In the genomic region with DNA sequence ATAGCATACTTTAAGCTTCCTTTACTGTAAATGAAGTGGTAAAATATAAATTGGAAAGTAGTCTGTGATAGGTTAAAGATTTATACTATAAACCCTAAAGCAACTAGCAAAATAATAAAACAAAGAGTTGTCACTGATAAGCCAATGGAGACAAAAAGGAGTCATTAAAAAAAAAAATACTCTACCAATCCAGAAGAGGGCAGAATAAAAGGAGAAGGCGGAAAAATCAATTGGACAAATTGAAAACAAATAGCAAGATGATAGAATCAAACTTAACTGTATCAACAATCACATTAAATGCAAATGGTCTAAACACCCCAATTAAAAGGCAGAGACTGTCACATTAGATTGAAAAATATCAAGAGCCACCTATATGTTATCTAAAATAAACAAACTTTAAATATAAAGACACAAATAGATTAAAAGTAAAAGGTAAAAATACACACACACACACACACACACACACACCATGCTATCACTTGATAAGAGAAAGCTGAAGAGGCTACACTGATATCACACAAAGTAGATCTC, we compare ENCODE assay signal across 1 cellular context.
TF ChIP-seq lines count a peak whose summit lies in the region.

No MANE protein-coding gene starts in this region.

TF ChIP-seq in HCT116, 20 proteins besides CTCF, POLR2A, EP300 and RAD21 (continued from another document):
- no peak for TF ChIP-seq ZNF274 (IDR thresholded peaks at IDR 0.05; ENCODE audit: low read depth, low read length)
- TF ChIP-seq, protein P1, sequence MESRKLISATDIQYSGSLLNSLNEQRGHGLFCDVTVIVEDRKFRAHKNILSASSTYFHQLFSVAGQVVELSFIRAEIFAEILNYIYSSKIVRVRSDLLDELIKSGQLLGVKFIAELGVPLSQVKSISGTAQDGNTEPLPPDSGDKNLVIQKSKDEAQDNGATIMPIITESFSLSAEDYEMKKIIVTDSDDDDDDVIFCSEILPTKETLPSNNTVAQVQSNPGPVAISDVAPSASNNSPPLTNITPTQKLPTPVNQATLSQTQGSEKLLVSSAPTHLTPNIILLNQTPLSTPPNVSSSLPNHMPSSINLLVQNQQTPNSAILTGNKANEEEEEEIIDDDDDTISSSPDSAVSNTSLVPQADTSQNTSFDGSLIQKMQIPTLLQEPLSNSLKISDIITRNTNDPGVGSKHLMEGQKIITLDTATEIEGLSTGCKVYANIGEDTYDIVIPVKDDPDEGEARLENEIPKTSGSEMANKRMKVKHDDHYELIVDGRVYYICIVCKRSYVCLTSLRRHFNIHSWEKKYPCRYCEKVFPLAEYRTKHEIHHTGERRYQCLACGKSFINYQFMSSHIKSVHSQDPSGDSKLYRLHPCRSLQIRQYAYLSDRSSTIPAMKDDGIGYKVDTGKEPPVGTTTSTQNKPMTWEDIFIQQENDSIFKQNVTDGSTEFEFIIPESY (IDR thresholded peaks at IDR 0.05; ENCODE audit: extremely low read depth, insufficient replicate concordance, low read length), result no peak
- no peak for TF ChIP-seq CEBPB (IDR thresholded peaks at IDR 0.05; ENCODE audit: low read depth)
- TF ChIP-seq SIN3A (IDR thresholded peaks at IDR 0.05; ENCODE audit: low read depth), result no peak
- no peak for TF ChIP-seq YY1 (IDR thresholded peaks at IDR 0.05; ENCODE audit: extremely low read depth, insufficient replicate concordance, low read depth, low read length)
- TF ChIP-seq JUND (IDR thresholded peaks at IDR 0.05), result no peak
- TF ChIP-seq EGR1 (IDR thresholded peaks at IDR 0.05; ENCODE audit: low read depth), result no peak
- no peak for TF ChIP-seq EZH2phosphoT487 (IDR thresholded peaks at IDR 0.05; ENCODE audit: borderline replicate concordance)
- no peak for TF ChIP-seq ZFX (IDR thresholded peaks at IDR 0.05)
- no peak for TF ChIP-seq POLR2AphosphoS5 (IDR thresholded peaks at IDR 0.05; ENCODE audit: low read depth, low read length)
- no peak for TF ChIP-seq TCF7L2 (IDR thresholded peaks at IDR 0.05; ENCODE audit: borderline replicate concordance, extremely low read depth, insufficient read depth, insufficient read length)
- TF ChIP-seq CBX3 (IDR thresholded peaks at IDR 0.05; ENCODE audit: low read depth), result no peak
- TF ChIP-seq, protein P2, sequence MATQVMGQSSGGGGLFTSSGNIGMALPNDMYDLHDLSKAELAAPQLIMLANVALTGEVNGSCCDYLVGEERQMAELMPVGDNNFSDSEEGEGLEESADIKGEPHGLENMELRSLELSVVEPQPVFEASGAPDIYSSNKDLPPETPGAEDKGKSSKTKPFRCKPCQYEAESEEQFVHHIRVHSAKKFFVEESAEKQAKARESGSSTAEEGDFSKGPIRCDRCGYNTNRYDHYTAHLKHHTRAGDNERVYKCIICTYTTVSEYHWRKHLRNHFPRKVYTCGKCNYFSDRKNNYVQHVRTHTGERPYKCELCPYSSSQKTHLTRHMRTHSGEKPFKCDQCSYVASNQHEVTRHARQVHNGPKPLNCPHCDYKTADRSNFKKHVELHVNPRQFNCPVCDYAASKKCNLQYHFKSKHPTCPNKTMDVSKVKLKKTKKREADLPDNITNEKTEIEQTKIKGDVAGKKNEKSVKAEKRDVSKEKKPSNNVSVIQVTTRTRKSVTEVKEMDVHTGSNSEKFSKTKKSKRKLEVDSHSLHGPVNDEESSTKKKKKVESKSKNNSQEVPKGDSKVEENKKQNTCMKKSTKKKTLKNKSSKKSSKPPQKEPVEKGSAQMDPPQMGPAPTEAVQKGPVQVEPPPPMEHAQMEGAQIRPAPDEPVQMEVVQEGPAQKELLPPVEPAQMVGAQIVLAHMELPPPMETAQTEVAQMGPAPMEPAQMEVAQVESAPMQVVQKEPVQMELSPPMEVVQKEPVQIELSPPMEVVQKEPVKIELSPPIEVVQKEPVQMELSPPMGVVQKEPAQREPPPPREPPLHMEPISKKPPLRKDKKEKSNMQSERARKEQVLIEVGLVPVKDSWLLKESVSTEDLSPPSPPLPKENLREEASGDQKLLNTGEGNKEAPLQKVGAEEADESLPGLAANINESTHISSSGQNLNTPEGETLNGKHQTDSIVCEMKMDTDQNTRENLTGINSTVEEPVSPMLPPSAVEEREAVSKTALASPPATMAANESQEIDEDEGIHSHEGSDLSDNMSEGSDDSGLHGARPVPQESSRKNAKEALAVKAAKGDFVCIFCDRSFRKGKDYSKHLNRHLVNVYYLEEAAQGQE (IDR thresholded peaks at IDR 0.05; ENCODE audit: low read depth), result no peak
- no peak for TF ChIP-seq ELF1 (IDR thresholded peaks at IDR 0.05; ENCODE audit: borderline replicate concordance, low read depth)
- no peak for TF ChIP-seq SRF (IDR thresholded peaks at IDR 0.05; ENCODE audit: low read depth)
